In genomic region chr19:46660008-46660517, GRCh38 we compare ENCODE assay signal across 9 cellular contexts. TPM values are rescaled to one million over a fixed set of nuclear protein-coding genes. Genes with fewer than 3 reads are reported as not detected.
DNase-seq lines count a peak whose midpoint lies in the region; ATAC-seq, FAIRE-seq and TF ChIP-seq lines count a peak whose summit lies in the region.
"Had no signal": no experiment of that assay in that cellular context is flagged by ENCODE, and none has a peak within 500 bp of the region (broad histone marks: within the 10 kb centered on the region; RNA-seq: fewer than 3 reads in every experiment).

No MANE protein-coding gene starts in this region.

- TF ChIP-seq POLR2A in HepG2 (IDR thresholded peaks at IDR 0.05; ENCODE audit: insufficient read depth in 1 of 2, low read depth in 2 of 2, low read length in 2 of 2) (no peak), testis (IDR thresholded peaks at IDR 0.05) (no peak)

- BruUV-seq in HepG2 (replicated peaks; lab: Mats Ljungman, UMichigan) = no TSS peak

- peak overlapping the region; percentile 76 for H3K27ac ChIP-seq in angular gyrus (ENCODE audit: low read depth, low read length)
- H3K27ac ChIP-seq in HepG2 (ENCODE audit: extremely low read length, insufficient read depth, low read length) = no peak overlapping the region
- H3K27ac ChIP-seq in testis = peak overlapping the region; percentile 59 to 63

- no peaks in the 10 kb centered on the region for H3K36me3 Mint-ChIP-seq in activated naive CD4-positive, alpha-beta T cell treated with anti-CD3 and anti-CD28 coated beads, Interleukin-2, amount 50 U/mL, for 24 hours
- H3K36me3 Mint-ChIP-seq in activated naive CD4-positive, alpha-beta T cell treated with anti-CD3 and anti-CD28 coated beads, Interleukin-2, amount 50 U/mL, for 72 hours = no peaks in the 10 kb centered on the region

- CTCF ChIA-PET in HepG2 (lab: Yijun Ruan, JAX; ENCODE audit: low intra/inter-chr PET ratio, low total read pairs) = no interaction called here

- H3K27me3 Mint-ChIP-seq in activated naive CD4-positive, alpha-beta T cell treated with anti-CD3 and anti-CD28 coated beads, Interleukin-2, amount 50 U/mL, for 24 hours = peaks cover 7% of the 10 kb centered on the region

- H3K4me1 ChIP-seq in HepG2 (ENCODE audit: insufficient read depth, low read length) (peaks cover 41% of the 10 kb centered on the region), testis (peaks cover 22% of the 10 kb centered on the region)

- no peak overlapping the region for H3K9ac ChIP-seq in HepG2 (ENCODE audit: insufficient read depth, low read depth, low read length)

- DNase-seq in activated naive CD4-positive, alpha-beta T cell treated with anti-CD3 and anti-CD28 coated beads, Interleukin-2, amount 50 U/mL, for 72 hours (ENCODE audit: low spot score in 2 of 2) = no peak
- no peak for DNase-seq in HepG2 (ENCODE audit: low spot score)
- DNase-seq in testis = no peak
- DNase-seq in cortex of kidney (lab: John Stamatoyannopoulos, UW) = no peak
- DNase-seq in AML-193 (lab: John Stamatoyannopoulos, UW) = no peak

- no peak for TF ChIP-seq CTCF in HepG2 (CRISPR knock-in tag; IDR thresholded peaks at IDR 0.05)
- no peak for TF ChIP-seq CTCF in testis (IDR thresholded peaks at IDR 0.05)

- H3K36me3 ChIP-seq in HepG2 (replicated peaks in 1 of 2; ENCODE audit: control insufficient read depth in 1 of 2, insufficient read depth in 2 of 2, low read length in 2 of 2) = no peaks in the 10 kb centered on the region
- no peaks in the 10 kb centered on the region for H3K36me3 ChIP-seq in testis (ENCODE audit: low read depth, missing control alignments)

- TF ChIP-seq EP300 in HepG2 (IDR thresholded peaks at IDR 0.05; ENCODE audit: low read depth in 2 of 2, low read length in 2 of 2) (no peak), HepG2 (CRISPR knock-in tag; IDR thresholded peaks at IDR 0.05; ENCODE audit: borderline replicate concordance) (no peak)

- TF ChIP-seq RAD21 in HepG2 (CRISPR knock-in tag; IDR thresholded peaks at IDR 0.05) = no peak

- H2AFZ ChIP-seq in HepG2 (ENCODE audit: low read length) = no peak overlapping the region

- H3K27me3 ChIP-seq in HepG2 (ENCODE audit: control insufficient read depth in 1 of 2, insufficient read depth in 2 of 2, low read length in 2 of 2) (peaks cover 4 to 23% of the 10 kb centered on the region in 2 experiments; a peak in 3 of 5 replicates), testis (no peaks in the 10 kb centered on the region)

- H3K4me1 Mint-ChIP-seq in activated naive CD4-positive, alpha-beta T cell treated with anti-CD3 and anti-CD28 coated beads, Interleukin-2, amount 50 U/mL, for 24 hours = peaks cover 19% of the 10 kb centered on the region

- 20% methylated on average over 9 of the region's 14 CpGs for WGBS in HepG2 (ENCODE audit: low lambda C conversion rate)
- WGBS in testis, 2 donors = 0 to 5% methylated on average over 9 to 14 of the region's 14 CpGs

- no peaks in the 10 kb centered on the region for H3K79me2 ChIP-seq in HepG2 (ENCODE audit: insufficient read depth, low read length)

- H4K20me1 ChIP-seq in HepG2 (ENCODE audit: insufficient read depth, low read length) = peaks cover 5% of the 10 kb centered on the region; the same call in 1 of the 2 replicates

- H3K4me2 ChIP-seq in HepG2 (ENCODE audit: low read depth, low read length) = peak overlapping the region; percentile 73

- POLR2A ChIA-PET in HepG2 (lab: Yijun Ruan, JAX) = no interaction called here

- H3K4me3 Mint-ChIP-seq in activated naive CD4-positive, alpha-beta T cell treated with anti-CD3 and anti-CD28 coated beads, Interleukin-2, amount 50 U/mL, for 24 hours = peak overlapping the region; percentile 81

- intact Hi-C loops in HepG2 (cut with micrococcal nuclease; ENCODE audit: unreplicated experiment) (no loop called here), testis (cut with DNase I; ENCODE audit: low total_unique reads) (no loop called here)

- in situ Hi-C loops in HepG2 (cut with HindIII; ENCODE audit: extremely low pct_ligation_motif_present, low pct_unique_long_range_greater_than_20kb) = loop anchor here (10.0 kb wide), 1 partner anchor 45 kb away; no protein-coding TSS in a partner anchor

- H3K27ac Mint-ChIP-seq in activated naive CD4-positive, alpha-beta T cell treated with anti-CD3 and anti-CD28 coated beads, Interleukin-2, amount 50 U/mL, for 24 hours = peak overlapping the region; percentile 46
- H3K27ac Mint-ChIP-seq in activated naive CD4-positive, alpha-beta T cell treated with anti-CD3 and anti-CD28 coated beads, Interleukin-2, amount 50 U/mL, for 72 hours = no peak overlapping the region

- H3K4me3 ChIP-seq in HepG2 (replicated peaks in 1 of 3; ENCODE audit: insufficient read depth in 1 of 3, low read depth in 2 of 3, low read length in 3 of 3) (no peak overlapping the region), testis (peak overlapping the region; percentile 62 to 78)

- no peak for ATAC-seq in activated naive CD4-positive, alpha-beta T cell treated with anti-CD3 and anti-CD28 coated beads, Interleukin-2, amount 50 U/mL, for 72 hours
- ATAC-seq in HepG2 (no peak), HG03565 (IDR thresholded peaks at IDR 0.05; ENCODE audit: unreplicated experiment) (no peak)

- H3K9me3 Mint-ChIP-seq in activated naive CD4-positive, alpha-beta T cell treated with anti-CD3 and anti-CD28 coated beads, Interleukin-2, amount 50 U/mL, for 24 hours = no peaks in the 10 kb centered on the region
- no peaks in the 10 kb centered on the region for H3K9me3 Mint-ChIP-seq in activated naive CD4-positive, alpha-beta T cell treated with anti-CD3 and anti-CD28 coated beads, Interleukin-2, amount 50 U/mL, for 72 hours

- H3K9me3 ChIP-seq in HepG2 (ENCODE audit: low read length) = no peaks in the 10 kb centered on the region
- no peaks in the 10 kb centered on the region for H3K9me3 ChIP-seq in testis

- FAIRE-seq in HepG2 (lab: Jason Lieb, UNC) = no peak

RNA-seq across cellular contexts. Expression of gene DACT3, which starts 0.9 kb away (rescaled TPM):
- 10 to 100 TPM in 1 of 2 donors, 1 to 10 TPM in 1; 1.9 to 25.9 TPM for total RNA-seq in activated naive CD4-positive, alpha-beta T cell treated with anti-CD3 and anti-CD28 coated beads, Interleukin-2, amount 50 U/mL, for 72 hours
- total RNA-seq in HepG2 (2016; rRNA removed; fragmentation: Illumina TruSeq; extraction: Trizol) = 0.04 TPM in 1 of 2 replicates, not detected in the other
- total RNA-seq in HepG2 (2016; cell fraction: cytosol; rRNA removed; fragmentation: Illumina TruSeq; extraction: Trizol; ENCODE audit: low read depth) = 0.09 and 0.10 TPM in 2 replicates
- 0.04 TPM in 1 of 2 replicates, not detected in the other for total RNA-seq in HepG2 (2016; cell fraction: insoluble cytoplasmic fraction; rRNA removed; fragmentation: Illumina TruSeq; extraction: Trizol)
- total RNA-seq in HepG2 (2016; cell fraction: membrane; rRNA removed; fragmentation: Illumina TruSeq; extraction: Trizol) = not detected in 2 replicates
- not detected in 2 replicates for total RNA-seq in HepG2 (2016; cell fraction: nucleus; rRNA removed; fragmentation: Illumina TruSeq; extraction: Trizol)
- 0.04 TPM in 1 of 2 replicates, not detected in the other for polyA plus RNA-seq in HepG2 (2011; rRNA removed)
- 0.03 TPM in 2 replicates for polyA plus RNA-seq in HepG2 (2011; cell fraction: cytosol; rRNA removed)
- not detected in 2 replicates for polyA plus RNA-seq in HepG2 (2011; cell fraction: nucleus; rRNA removed)
- polyA plus RNA-seq in HepG2 (2012) = not detected in 2 replicates
- 0.07 TPM in 1 of 2 replicates, not detected in the other for polyA plus RNA-seq in HepG2 (2016; cell fraction: cytosol; fragmentation: Illumina TruSeq; extraction: Trizol; ENCODE audit: low read depth)
- polyA plus RNA-seq in HepG2 (2016; cell fraction: insoluble cytoplasmic fraction; fragmentation: Illumina TruSeq; extraction: Trizol; ENCODE audit: low read depth) = not detected in 2 replicates
- not detected in 2 replicates for polyA plus RNA-seq in HepG2 (2016; cell fraction: membrane; fragmentation: Illumina TruSeq; extraction: Trizol; ENCODE audit: low read depth)
- polyA plus RNA-seq in HepG2 (2016; cell fraction: nucleus; fragmentation: Illumina TruSeq; extraction: Trizol; ENCODE audit: insufficient read depth, low read depth) = 0.16 TPM in 1 of 2 replicates, not detected in the other
- polyA minus RNA-seq in HepG2 (2011; rRNA and poly(A)+ RNA removed; ENCODE audit: low replicate concordance) = 0.09 TPM in 1 of 2 replicates, not detected in the other
- polyA minus RNA-seq in HepG2 (2011; cell fraction: cytosol; rRNA and poly(A)+ RNA removed) = not detected in 2 replicates
- polyA minus RNA-seq in HepG2 (2011; cell fraction: nucleus; rRNA and poly(A)+ RNA removed) = not detected in 2 replicates
- 10 to 100 TPM; 17.2 to 30.6 TPM for total RNA-seq in testis
- 19.8 TPM for polyA plus RNA-seq in testis (ENCODE audit: insufficient read depth, low read depth, low replicate concordance)

RNA-seq across cellular contexts. Expression of gene GNG8, which starts 24.1 kb away (rescaled TPM):
- 10 to 100 TPM in 1 of 2 donors, 1 to 10 TPM in 1; 5.2 to 17.4 TPM for total RNA-seq in activated naive CD4-positive, alpha-beta T cell treated with anti-CD3 and anti-CD28 coated beads, Interleukin-2, amount 50 U/mL, for 72 hours
- total RNA-seq in HepG2 (2016; rRNA removed; fragmentation: Illumina TruSeq; extraction: Trizol) (not detected in 2 replicates), testis (not detected)
- not detected in 2 replicates for total RNA-seq in HepG2 (2016; cell fraction: cytosol; rRNA removed; fragmentation: Illumina TruSeq; extraction: Trizol; ENCODE audit: low read depth)
- not detected in 2 replicates for total RNA-seq in HepG2 (2016; cell fraction: insoluble cytoplasmic fraction; rRNA removed; fragmentation: Illumina TruSeq; extraction: Trizol)
- total RNA-seq in HepG2 (2016; cell fraction: membrane; rRNA removed; fragmentation: Illumina TruSeq; extraction: Trizol) = not detected in 2 replicates
- not detected in 2 replicates for total RNA-seq in HepG2 (2016; cell fraction: nucleus; rRNA removed; fragmentation: Illumina TruSeq; extraction: Trizol)
- polyA plus RNA-seq in HepG2 (2011; rRNA removed) (not detected in 2 replicates), testis (ENCODE audit: insufficient read depth, low read depth, low replicate concordance) (not detected)
- not detected in 2 replicates for polyA plus RNA-seq in HepG2 (2011; cell fraction: cytosol; rRNA removed)
- not detected in 2 replicates for polyA plus RNA-seq in HepG2 (2011; cell fraction: nucleus; rRNA removed)
- not detected in 2 replicates for polyA plus RNA-seq in HepG2 (2012)
- not detected in 2 replicates for polyA plus RNA-seq in HepG2 (2016; cell fraction: cytosol; fragmentation: Illumina TruSeq; extraction: Trizol; ENCODE audit: low read depth)
- polyA plus RNA-seq in HepG2 (2016; cell fraction: insoluble cytoplasmic fraction; fragmentation: Illumina TruSeq; extraction: Trizol; ENCODE audit: low read depth) = not detected in 2 replicates
- polyA plus RNA-seq in HepG2 (2016; cell fraction: membrane; fragmentation: Illumina TruSeq; extraction: Trizol; ENCODE audit: low read depth) = not detected in 2 replicates
- polyA plus RNA-seq in HepG2 (2016; cell fraction: nucleus; fragmentation: Illumina TruSeq; extraction: Trizol; ENCODE audit: insufficient read depth, low read depth) = not detected in 2 replicates
- polyA minus RNA-seq in HepG2 (2011; rRNA and poly(A)+ RNA removed; ENCODE audit: low replicate concordance) = not detected in 2 replicates
- polyA minus RNA-seq in HepG2 (2011; cell fraction: cytosol; rRNA and poly(A)+ RNA removed) = not detected in 2 replicates
- not detected in 2 replicates for polyA minus RNA-seq in HepG2 (2011; cell fraction: nucleus; rRNA and poly(A)+ RNA removed)
- total RNA-seq: dermis microvascular lymphatic vessel endothelial cell had no signal

RNA-seq across cellular contexts. Expression of gene PTGIR, which starts 35.2 kb away (rescaled TPM):
- 10 to 100 TPM; 14.7 to 38.0 TPM for total RNA-seq in activated naive CD4-positive, alpha-beta T cell treated with anti-CD3 and anti-CD28 coated beads, Interleukin-2, amount 50 U/mL, for 72 hours
- total RNA-seq in HepG2 (2016; rRNA removed; fragmentation: Illumina TruSeq; extraction: Trizol) = not detected in 2 replicates
- not detected in 2 replicates for total RNA-seq in HepG2 (2016; cell fraction: cytosol; rRNA removed; fragmentation: Illumina TruSeq; extraction: Trizol; ENCODE audit: low read depth)
- total RNA-seq in HepG2 (2016; cell fraction: insoluble cytoplasmic fraction; rRNA removed; fragmentation: Illumina TruSeq; extraction: Trizol) = not detected in 2 replicates
- not detected in 2 replicates for total RNA-seq in HepG2 (2016; cell fraction: membrane; rRNA removed; fragmentation: Illumina TruSeq; extraction: Trizol)
- not detected in 2 replicates for total RNA-seq in HepG2 (2016; cell fraction: nucleus; rRNA removed; fragmentation: Illumina TruSeq; extraction: Trizol)
- polyA plus RNA-seq in HepG2 (2011; rRNA removed) = not detected in 2 replicates
- polyA plus RNA-seq in HepG2 (2011; cell fraction: cytosol; rRNA removed) = not detected in 2 replicates
- polyA plus RNA-seq in HepG2 (2011; cell fraction: nucleus; rRNA removed) = not detected in 2 replicates
- polyA plus RNA-seq in HepG2 (2012) = not detected in 2 replicates
- polyA plus RNA-seq in HepG2 (2016; cell fraction: cytosol; fragmentation: Illumina TruSeq; extraction: Trizol; ENCODE audit: low read depth) = not detected in 2 replicates
- polyA plus RNA-seq in HepG2 (2016; cell fraction: insoluble cytoplasmic fraction; fragmentation: Illumina TruSeq; extraction: Trizol; ENCODE audit: low read depth) = not detected in 2 replicates
- not detected in 2 replicates for polyA plus RNA-seq in HepG2 (2016; cell fraction: membrane; fragmentation: Illumina TruSeq; extraction: Trizol; ENCODE audit: low read depth)
- polyA plus RNA-seq in HepG2 (2016; cell fraction: nucleus; fragmentation: Illumina TruSeq; extraction: Trizol; ENCODE audit: insufficient read depth, low read depth) = not detected in 2 replicates
- 0.09 TPM in 1 of 2 replicates, not detected in the other for polyA minus RNA-seq in HepG2 (2011; rRNA and poly(A)+ RNA removed; ENCODE audit: low replicate concordance)
- polyA minus RNA-seq in HepG2 (2011; cell fraction: cytosol; rRNA and poly(A)+ RNA removed) = not detected in 2 replicates
- not detected in 2 replicates for polyA minus RNA-seq in HepG2 (2011; cell fraction: nucleus; rRNA and poly(A)+ RNA removed)
- total RNA-seq in testis = under 1 TPM; 0.63 to 0.87 TPM
- polyA plus RNA-seq in testis (ENCODE audit: insufficient read depth, low read depth, low replicate concordance) = 1.0 TPM
- total RNA-seq: dermis microvascular lymphatic vessel endothelial cell had no signal

RNA-seq across cellular contexts. Expression of gene PRKD2, which starts 56.9 kb away (rescaled TPM):
- 100 to 1,000 TPM in 1 of 2 donors, 10 to 100 TPM in 1; 76.8 to 129 TPM for total RNA-seq in activated naive CD4-positive, alpha-beta T cell treated with anti-CD3 and anti-CD28 coated beads, Interleukin-2, amount 50 U/mL, for 72 hours
- total RNA-seq in HepG2 (2016; rRNA removed; fragmentation: Illumina TruSeq; extraction: Trizol) (6.7 and 13.2 TPM in 2 replicates), testis (10 to 100 TPM; 25.6 to 35.4 TPM)
- 3.7 and 5.6 TPM in 2 replicates for total RNA-seq in HepG2 (2016; cell fraction: cytosol; rRNA removed; fragmentation: Illumina TruSeq; extraction: Trizol; ENCODE audit: low read depth)
- 7.7 and 10.7 TPM in 2 replicates for total RNA-seq in HepG2 (2016; cell fraction: insoluble cytoplasmic fraction; rRNA removed; fragmentation: Illumina TruSeq; extraction: Trizol)
- total RNA-seq in HepG2 (2016; cell fraction: membrane; rRNA removed; fragmentation: Illumina TruSeq; extraction: Trizol) = 10.7 and 11.6 TPM in 2 replicates
- total RNA-seq in HepG2 (2016; cell fraction: nucleus; rRNA removed; fragmentation: Illumina TruSeq; extraction: Trizol) = 9.5 and 12.7 TPM in 2 replicates
- polyA plus RNA-seq in HepG2 (2011; rRNA removed) (7.3 and 9.2 TPM in 2 replicates), testis (ENCODE audit: insufficient read depth, low read depth, low replicate concordance) (22.6 TPM)
- polyA plus RNA-seq in HepG2 (2011; cell fraction: cytosol; rRNA removed) = 5.7 and 8.3 TPM in 2 replicates
- 19.6 and 26.3 TPM in 2 replicates for polyA plus RNA-seq in HepG2 (2011; cell fraction: nucleus; rRNA removed)
- polyA plus RNA-seq in HepG2 (2012) = 12.3 and 18.9 TPM in 2 replicates
- 4.2 and 4.7 TPM in 2 replicates for polyA plus RNA-seq in HepG2 (2016; cell fraction: cytosol; fragmentation: Illumina TruSeq; extraction: Trizol; ENCODE audit: low read depth)
- polyA plus RNA-seq in HepG2 (2016; cell fraction: insoluble cytoplasmic fraction; fragmentation: Illumina TruSeq; extraction: Trizol; ENCODE audit: low read depth) = 12.5 and 12.9 TPM in 2 replicates
- polyA plus RNA-seq in HepG2 (2016; cell fraction: membrane; fragmentation: Illumina TruSeq; extraction: Trizol; ENCODE audit: low read depth) = 6.8 and 7.6 TPM in 2 replicates
- 26.1 and 27.2 TPM in 2 replicates for polyA plus RNA-seq in HepG2 (2016; cell fraction: nucleus; fragmentation: Illumina TruSeq; extraction: Trizol; ENCODE audit: insufficient read depth, low read depth)
- 10.6 and 14.4 TPM in 2 replicates for polyA minus RNA-seq in HepG2 (2011; rRNA and poly(A)+ RNA removed; ENCODE audit: low replicate concordance)
- 8.2 and 11.7 TPM in 2 replicates for polyA minus RNA-seq in HepG2 (2011; cell fraction: cytosol; rRNA and poly(A)+ RNA removed)
- polyA minus RNA-seq in HepG2 (2011; cell fraction: nucleus; rRNA and poly(A)+ RNA removed) = 9.1 TPM in 2 replicates

RNA-seq across cellular contexts. Expression of gene CALM3, which starts 58.9 kb away (rescaled TPM):
- total RNA-seq in activated naive CD4-positive, alpha-beta T cell treated with anti-CD3 and anti-CD28 coated beads, Interleukin-2, amount 50 U/mL, for 72 hours = 100 to 1,000 TPM; 413 to 615 TPM
- total RNA-seq in HepG2 (2016; rRNA removed; fragmentation: Illumina TruSeq; extraction: Trizol) (258 and 314 TPM in 2 replicates), testis (100 to 1,000 TPM; 357 to 380 TPM)
- 219 and 253 TPM in 2 replicates for total RNA-seq in HepG2 (2016; cell fraction: cytosol; rRNA removed; fragmentation: Illumina TruSeq; extraction: Trizol; ENCODE audit: low read depth)
- total RNA-seq in HepG2 (2016; cell fraction: insoluble cytoplasmic fraction; rRNA removed; fragmentation: Illumina TruSeq; extraction: Trizol) = 270 and 297 TPM in 2 replicates
- total RNA-seq in HepG2 (2016; cell fraction: membrane; rRNA removed; fragmentation: Illumina TruSeq; extraction: Trizol) = 322 and 352 TPM in 2 replicates
- 95.5 and 96.2 TPM in 2 replicates for total RNA-seq in HepG2 (2016; cell fraction: nucleus; rRNA removed; fragmentation: Illumina TruSeq; extraction: Trizol)
- polyA plus RNA-seq in HepG2 (2011; rRNA removed) (232 and 239 TPM in 2 replicates), testis (ENCODE audit: insufficient read depth, low read depth, low replicate concordance) (889 TPM)
- polyA plus RNA-seq in HepG2 (2011; cell fraction: cytosol; rRNA removed) = 211 and 281 TPM in 2 replicates
- polyA plus RNA-seq in HepG2 (2011; cell fraction: nucleus; rRNA removed) = 146 and 178 TPM in 2 replicates
- polyA plus RNA-seq in HepG2 (2012) = 277 and 325 TPM in 2 replicates
- 495 and 575 TPM in 2 replicates for polyA plus RNA-seq in HepG2 (2016; cell fraction: cytosol; fragmentation: Illumina TruSeq; extraction: Trizol; ENCODE audit: low read depth)
- polyA plus RNA-seq in HepG2 (2016; cell fraction: insoluble cytoplasmic fraction; fragmentation: Illumina TruSeq; extraction: Trizol; ENCODE audit: low read depth) = 466 and 539 TPM in 2 replicates
- polyA plus RNA-seq in HepG2 (2016; cell fraction: membrane; fragmentation: Illumina TruSeq; extraction: Trizol; ENCODE audit: low read depth) = 497 and 555 TPM in 2 replicates
- 259 and 261 TPM in 2 replicates for polyA plus RNA-seq in HepG2 (2016; cell fraction: nucleus; fragmentation: Illumina TruSeq; extraction: Trizol; ENCODE audit: insufficient read depth, low read depth)
- 66.6 and 121 TPM in 2 replicates for polyA minus RNA-seq in HepG2 (2011; rRNA and poly(A)+ RNA removed; ENCODE audit: low replicate concordance)
- polyA minus RNA-seq in HepG2 (2011; cell fraction: cytosol; rRNA and poly(A)+ RNA removed) = 58.1 and 58.6 TPM in 2 replicates
- polyA minus RNA-seq in HepG2 (2011; cell fraction: nucleus; rRNA and poly(A)+ RNA removed) = 33.0 and 37.0 TPM in 2 replicates

Comparison
In these comparisons a context has a peak if more than half of its experiments do, and no peak if none do; other contexts are left out.
1. H3K4me3 ChIP-seq: peak in testis (2 of 2); none in HepG2 (0 of 3).
2. RNA of gene GNG8, which starts 24.1 kb away (total RNA-seq): 5.2 to 17.4 TPM in activated naive CD4-positive, alpha-beta T cell treated with anti-CD3 and anti-CD28 coated beads, Interleukin-2, amount 50 U/mL, for 72 hours; not detected in HepG2 and not detected in testis; every median in the first group is over 4 times any median in the second.
3. RNA of gene PTGIR, which starts 35.2 kb away (total RNA-seq): 14.7 to 38.0 TPM in activated naive CD4-positive, alpha-beta T cell treated with anti-CD3 and anti-CD28 coated beads, Interleukin-2, amount 50 U/mL, for 72 hours; 0.63 to 0.87 TPM in testis and not detected in HepG2; every median in the first group is over 4 times any median in the second.